In the genomic region with DNA sequence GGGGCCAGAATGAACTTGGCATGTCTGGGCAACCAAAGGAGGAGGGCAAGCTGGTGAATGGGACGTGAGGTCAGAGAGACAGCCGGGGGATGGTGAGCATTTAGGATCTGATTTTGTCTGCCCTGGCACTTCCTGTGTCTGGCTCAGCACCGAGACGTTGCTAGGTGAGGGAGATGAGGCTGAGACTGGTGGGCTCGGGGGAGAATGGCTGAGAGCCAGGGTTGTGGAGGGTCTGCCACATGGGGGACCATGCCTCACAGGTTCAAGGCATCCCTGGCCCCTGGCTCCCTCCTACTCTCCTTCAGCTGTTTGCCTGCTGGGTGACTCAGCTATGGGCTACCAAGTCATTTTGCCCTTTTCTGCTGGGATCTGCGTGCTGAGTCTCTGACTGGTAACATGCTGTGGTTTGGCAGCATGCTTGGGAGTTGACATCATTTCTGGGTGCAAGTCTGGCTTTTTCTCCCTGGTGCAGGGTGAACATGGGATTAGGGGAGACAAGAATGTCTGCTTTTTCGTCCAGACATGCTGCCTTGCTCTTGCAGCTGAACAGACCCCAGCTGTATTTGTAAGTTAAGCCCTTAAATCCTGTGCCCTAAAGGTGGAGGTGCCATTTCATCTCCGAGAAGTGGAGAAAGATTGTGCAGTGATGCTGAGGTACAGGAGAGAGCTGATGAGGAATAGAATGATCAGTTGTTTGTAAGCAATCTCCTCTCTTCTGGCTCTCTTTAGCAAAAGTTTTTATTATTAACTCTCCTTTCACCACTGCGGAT, we compare ENCODE assay signal across 7 cellular contexts. TPM values are rescaled to one million over a fixed set of nuclear protein-coding genes. Genes with fewer than 3 reads are reported as not detected.
DNase-seq lines count a peak whose midpoint lies in the region; ATAC-seq and TF ChIP-seq lines count a peak whose summit lies in the region.

No MANE protein-coding gene starts in this region.

- peak overlapping the region; percentile 6 for H3K4me3 ChIP-seq in OCI-LY1 (ENCODE audit: low read depth, low read length, poor library complexity, severe bottlenecking)

- no peaks in the 10 kb centered on the region for H4K20me1 ChIP-seq in OCI-LY1 (ENCODE audit: insufficient read depth, low read length)

- no peaks in the 10 kb centered on the region for H3K9me3 ChIP-seq in OCI-LY1 (ENCODE audit: low read length)

- H3K9me2 ChIP-seq in OCI-LY1 (ENCODE audit: low read depth, low read length): no peaks in the 10 kb centered on the region

- no peak for TF ChIP-seq CTCF in OCI-LY1 (IDR thresholded peaks at IDR 0.05; ENCODE audit: low read length)

- peak overlapping the region; percentile 51 for H3K27ac Mint-ChIP-seq in activated naive CD8-positive, alpha-beta T cell treated with anti-CD3 and anti-CD28 coated beads, Interleukin-2, amount 10 ng/mL, durations not matched to agents 7 days and 5 days

- no peaks in the 10 kb centered on the region for H3K27me3 Mint-ChIP-seq in activated naive CD8-positive, alpha-beta T cell treated with anti-CD3 and anti-CD28 coated beads, Interleukin-2, amount 10 ng/mL, durations not matched to agents 7 days and 5 days

- H2AFZ ChIP-seq in OCI-LY1 (ENCODE audit: low read length): no peak overlapping the region

- H3K4me2 ChIP-seq in OCI-LY1 (ENCODE audit: low read length): peak overlapping the region; percentile 25; the same call in 1 of the 2 replicates

- H3K36me3 ChIP-seq in OCI-LY1 (ENCODE audit: insufficient read depth, low read length): peaks cover 6% of the 10 kb centered on the region; the same call in 1 of the 2 replicates

- POLR2A ChIA-PET in activated naive CD8-positive, alpha-beta T cell treated with anti-CD3 and anti-CD28 coated beads, Interleukin-2, amount 10 ng/mL, durations not matched to agents 7 days and 5 days (lab: Charles Lee): interaction anchor here (0.6 to 1.3 kb wide), 2 partner anchors 20 to 454 kb away, joined by 3 to 5 read pairs; no protein-coding TSS in a partner anchor

- H3K27me3 ChIP-seq in OCI-LY1 (ENCODE audit: insufficient read depth, low read length): no peaks in the 10 kb centered on the region

- no peak overlapping the region; the same call in 1 of the 2 replicates for H3K9ac ChIP-seq in OCI-LY1 (ENCODE audit: low read length)

- no peaks in the 10 kb centered on the region for H3F3A ChIP-seq in OCI-LY1 (ENCODE audit: insufficient read depth, low read length)

- H3K4me1 ChIP-seq in OCI-LY1 (ENCODE audit: insufficient read depth, low read length, severe bottlenecking): peaks cover 48% of the 10 kb centered on the region

- peaks cover 28% of the 10 kb centered on the region for H3K4me1 Mint-ChIP-seq in activated naive CD8-positive, alpha-beta T cell treated with anti-CD3 and anti-CD28 coated beads, Interleukin-2, amount 10 ng/mL, durations not matched to agents 7 days and 5 days

- H3K79me2 ChIP-seq in OCI-LY1 (ENCODE audit: insufficient read depth, low read length): peaks cover 75% of the 10 kb centered on the region

- peaks cover 9% of the 10 kb centered on the region for H3K9me3 Mint-ChIP-seq in activated naive CD8-positive, alpha-beta T cell treated with anti-CD3 and anti-CD28 coated beads, Interleukin-2, amount 10 ng/mL, durations not matched to agents 7 days and 5 days

- DNase-seq in GOT3 (lab: John Stamatoyannopoulos, UW): peak; percentile 96
- DNase-seq in activated naive CD8-positive, alpha-beta T cell treated with anti-CD3 and anti-CD28 coated beads, Interleukin-2, amount 10 ng/mL, durations not matched to agents 7 days and 5 days: no peak
- peak; percentile 100 for DNase-seq in iris pigment epithelial cell (ENCODE audit: low read depth)
- DNase-seq in stimulated activated CD8-positive, alpha-beta memory T cell treated with anti-CD3 and anti-CD28 coated beads, Interleukin-15, amount 100 ng/mL, for 48 hours (ENCODE audit: low read depth in 2 of 2): peak; percentile 59 to 69
- no peak for DNase-seq in NCI-H510A (lab: John Stamatoyannopoulos, UW)

- peak; percentile 73 for ATAC-seq in activated naive CD8-positive, alpha-beta T cell treated with anti-CD3 and anti-CD28 coated beads, Interleukin-2, amount 10 ng/mL, durations not matched to agents 7 days and 5 days (ENCODE audit: low read depth)
- ATAC-seq in GM19395 (IDR thresholded peaks at IDR 0.05; ENCODE audit: unreplicated experiment): no peak

- peaks cover 15% of the 10 kb centered on the region for H3K36me3 Mint-ChIP-seq in activated naive CD8-positive, alpha-beta T cell treated with anti-CD3 and anti-CD28 coated beads, Interleukin-2, amount 10 ng/mL, durations not matched to agents 7 days and 5 days

- peak overlapping the region; percentile 9 for H3K4me3 Mint-ChIP-seq in activated naive CD8-positive, alpha-beta T cell treated with anti-CD3 and anti-CD28 coated beads, Interleukin-2, amount 10 ng/mL, durations not matched to agents 7 days and 5 days

- H3K27ac ChIP-seq in OCI-LY1 (ENCODE audit: low read depth, low read length, poor library complexity, severe bottlenecking): peak overlapping the region; percentile 54

RNA-seq across cellular contexts. Expression of gene GALNT2, which starts 17.6 kb away (rescaled TPM):
- total RNA-seq in activated naive CD8-positive, alpha-beta T cell treated with anti-CD3 and anti-CD28 coated beads, Interleukin-2, amount 10 ng/mL, durations not matched to agents 7 days and 5 days: 10 to 100 TPM; 25.3 to 29.0 TPM

Comparison
In these comparisons a context has a peak if more than half of its experiments do, and no peak if none do; other contexts are left out.
1. DNase-seq: peak in GOT3 (single experiment), iris pigment epithelial cell (single experiment) and stimulated activated CD8-positive, alpha-beta memory T cell treated with anti-CD3 and anti-CD28 coated beads, Interleukin-15, amount 100 ng/mL, for 48 hours (2 of 2); none in activated naive CD8-positive, alpha-beta T cell treated with anti-CD3 and anti-CD28 coated beads, Interleukin-2, amount 10 ng/mL, durations not matched to agents 7 days and 5 days (single experiment) and NCI-H510A (single experiment).